31 cellular contexts compared by ENCODE assay signal in genomic region chr1:20770314-20771087, GRCh38. TPM values are rescaled to one million over a fixed set of nuclear protein-coding genes. Genes with fewer than 3 reads are reported as not detected.
"Had no signal": no experiment of that assay in that cellular context is flagged by ENCODE, and none has a peak within 500 bp of the region (broad histone marks: within the 10 kb centered on the region; RNA-seq: fewer than 3 reads in every experiment).

No MANE protein-coding gene starts in this region.

- H3K27me3 Mint-ChIP-seq: activated CD4-positive, alpha-beta T cell treated with anti-CD3 and anti-CD28 coated beads for 36 hours; activated CD4-positive, alpha-beta T cell treated with anti-CD3 and anti-CD28 coated beads, Interleukin-2, amount 10 ng/mL, durations not matched to agents 7 days and 5 days; activated naive CD8-positive, alpha-beta T cell; activated naive CD8-positive, alpha-beta T cell treated with anti-CD3 and anti-CD28 coated beads, Interleukin-2, amount 50 U/mL, for 24 hours; activated T-cell treated with anti-CD3 and anti-CD28 coated beads, Interleukin-2, amount 50 U/mL, for 24 hours had no signal

- H3K4me3 Mint-ChIP-seq: activated CD4-positive, alpha-beta T cell treated with anti-CD3 and anti-CD28 coated beads for 36 hours; activated CD4-positive, alpha-beta T cell treated with anti-CD3 and anti-CD28 coated beads, Interleukin-2, amount 10 ng/mL, durations not matched to agents 7 days and 5 days; activated CD8-positive, alpha-beta T cell treated with anti-CD3 and anti-CD28 coated beads, Interleukin-2, amount 10 ng/mL, durations not matched to agents 7 days and 5 days; activated naive CD4-positive, alpha-beta T cell treated with anti-CD3 and anti-CD28 coated beads for 36 hours; activated naive CD8-positive, alpha-beta T cell; activated naive CD8-positive, alpha-beta T cell treated with anti-CD3 and anti-CD28 coated beads, Interleukin-2, amount 50 U/mL, for 24 hours; activated T-cell treated with anti-CD3 and anti-CD28 coated beads, Interleukin-2, amount 50 U/mL, for 24 hours; T-helper 1 cell treated with Interleukin-12 subunit alpha and Interleukin-12 subunit beta and Interleukin-4 antibody, amounts not matched to agents 30 μg/mL and 1 μg/mL, for 36 hours; T-helper 2 cell treated with Interferon-gamma antibody and Interleukin-4, amounts not matched to agents 5 μg/mL and 100 μg/mL, for 36 hours had no signal

- H3K9me3 Mint-ChIP-seq: activated CD4-positive, alpha-beta T cell treated with anti-CD3 and anti-CD28 coated beads, Interleukin-2, amount 10 ng/mL, durations not matched to agents 7 days and 5 days; activated naive CD4-positive, alpha-beta T cell treated with anti-CD3 and anti-CD28 coated beads for 36 hours; activated naive CD8-positive, alpha-beta T cell treated with anti-CD3 and anti-CD28 coated beads, Interleukin-2, amount 50 U/mL, for 24 hours; activated T-cell treated with anti-CD3 and anti-CD28 coated beads, Interleukin-2, amount 50 U/mL, for 24 hours; activated T-helper 2 cell treated with anti-CD3 and anti-CD28 coated beads, Interferon-gamma antibody, Interleukin-2, Interleukin-4, amounts not matched to agents 10 μg/mL and 5 μg/mL and 100 μg/mL, durations not matched to agents 14 hours and 24 hours and 36 hours; T-helper 1 cell treated with Interleukin-12 subunit alpha and Interleukin-12 subunit beta and Interleukin-4 antibody, amounts not matched to agents 30 μg/mL and 1 μg/mL, for 36 hours; T-helper 2 cell treated with Interferon-gamma antibody and Interleukin-4, amounts not matched to agents 5 μg/mL and 100 μg/mL, for 36 hours had no signal

- H3K27ac Mint-ChIP-seq: activated CD4-positive, alpha-beta T cell treated with anti-CD3 and anti-CD28 coated beads, Interleukin-2, amount 10 ng/mL, durations not matched to agents 7 days and 5 days; activated CD8-positive, alpha-beta T cell treated with anti-CD3 and anti-CD28 coated beads, Interleukin-2, amount 10 ng/mL, durations not matched to agents 7 days and 5 days; activated naive CD4-positive, alpha-beta T cell treated with anti-CD3 and anti-CD28 coated beads for 36 hours; activated naive CD8-positive, alpha-beta T cell; activated naive CD8-positive, alpha-beta T cell treated with anti-CD3 and anti-CD28 coated beads, Interleukin-2, amount 50 U/mL, for 24 hours; activated T-cell treated with anti-CD3 and anti-CD28 coated beads, Interleukin-2, amount 50 U/mL, for 24 hours; activated T-helper 2 cell treated with anti-CD3 and anti-CD28 coated beads, Interferon-gamma antibody, Interleukin-2, Interleukin-4, amounts not matched to agents 10 μg/mL and 5 μg/mL and 100 μg/mL, durations not matched to agents 14 hours and 24 hours and 36 hours; T-helper 1 cell treated with Interleukin-12 subunit alpha and Interleukin-12 subunit beta and Interleukin-4 antibody, amounts not matched to agents 30 μg/mL and 1 μg/mL, for 36 hours; T-helper 2 cell treated with Interferon-gamma antibody and Interleukin-4, amounts not matched to agents 5 μg/mL and 100 μg/mL, for 36 hours had no signal

- H3K9ac ChIP-seq: SK-N-SH had no signal

- H3K4me2 ChIP-seq: SK-N-SH had no signal

- DNase-seq: activated CD4-positive, alpha-beta T cell treated with anti-CD3 and anti-CD28 coated beads for 36 hours; activated CD4-positive, alpha-beta T cell treated with anti-CD3 and anti-CD28 coated beads, Interleukin-2, amount 10 ng/mL, durations not matched to agents 7 days and 5 days; activated CD4-positive, alpha-beta T cell treated with anti-CD3 and anti-CD28 coated beads, Interleukin-2, amount 50 U/mL, for 48 hours; activated CD8-positive, alpha-beta T cell treated with anti-CD3 and anti-CD28 coated beads, Interleukin-2, amount 10 ng/mL, durations not matched to agents 7 days and 5 days; activated gamma-delta T cell; activated naive CD4-positive, alpha-beta T cell treated with anti-CD3 and anti-CD28 coated beads for 36 hours; activated naive CD8-positive, alpha-beta T cell treated with anti-CD3 and anti-CD28 coated beads, Interleukin-2, amount 50 U/mL, for 24 hours; activated T-cell treated with anti-CD3 and anti-CD28 coated beads, Interleukin-2, amount 50 U/mL, for 24 hours; anterior cingulate cortex; brain microvascular endothelial cell; NCI-H1105; NCI-H1417 treated with DMSO at 0.1 percent for 48 hours; NCI-H187 treated with DMSO at 0.1 percent for 48 hours; NCI-H2081; NCI-H2171 treated with DMSO at 0.1 percent for 48 hours; NCI-H2227 treated with DMSO at 0.1 percent for 48 hours; NCI-H446; NCI-H524; NCI-H69; SHP77; SJCRH30; SK-N-SH had no signal

- H3K9me3 ChIP-seq: SJCRH30, SK-N-SH had no signal

- H3K27me3 ChIP-seq: brain microvascular endothelial cell, SJCRH30 had no signal

- H3K4me1 Mint-ChIP-seq: activated CD4-positive, alpha-beta T cell treated with anti-CD3 and anti-CD28 coated beads, Interleukin-2, amount 10 ng/mL, durations not matched to agents 7 days and 5 days; activated naive CD8-positive, alpha-beta T cell treated with anti-CD3 and anti-CD28 coated beads, Interleukin-2, amount 50 U/mL, for 24 hours had no signal

- H3K4me1 ChIP-seq: SJCRH30 had no signal

- FAIRE-seq: TTC549 had no signal

- H3K4me3 ChIP-seq: SJCRH30 had no signal

- ATAC-seq: activated CD4-positive, alpha-beta T cell treated with anti-CD3 and anti-CD28 coated beads for 36 hours; activated CD4-positive, CD25-positive, alpha-beta regulatory T cell treated with anti-CD3 and anti-CD28 coated beads, Interleukin-2, amount 50 U/mL, for 24 hours; activated CD8-positive, alpha-beta T cell treated with anti-CD3 and anti-CD28 coated beads, Interleukin-2, amount 10 ng/mL, durations not matched to agents 7 days and 5 days; activated naive CD8-positive, alpha-beta T cell treated with anti-CD3 and anti-CD28 coated beads, Interleukin-2, amount 50 U/mL, for 24 hours; Panc1 had no signal

- H3K27ac ChIP-seq: brain microvascular endothelial cell, SJCRH30 had no signal

RNA-seq across cellular contexts. Expression of gene SH2D5, which starts 38.0 kb away (rescaled TPM):
- total RNA-seq: activated CD4-positive, alpha-beta T cell treated with anti-CD3 and anti-CD28 coated beads, Interleukin-2, amount 10 ng/mL, durations not matched to agents 7 days and 5 days; cardiac septum had no signal

RNA-seq across cellular contexts. Expression of gene KIF17, which starts 52.7 kb away (rescaled TPM):
- total RNA-seq: activated CD4-positive, alpha-beta T cell treated with anti-CD3 and anti-CD28 coated beads, Interleukin-2, amount 10 ng/mL, durations not matched to agents 7 days and 5 days; activated CD8-positive, alpha-beta T cell treated with anti-CD3 and anti-CD28 coated beads, Interleukin-2, amount 10 ng/mL, durations not matched to agents 7 days and 5 days; activated naive CD4-positive, alpha-beta T cell treated with anti-CD3 and anti-CD28 coated beads for 36 hours; RPMI7951 had no signal
